Comparison of ENCODE assay signal across 8 cellular contexts in the genomic region with DNA sequence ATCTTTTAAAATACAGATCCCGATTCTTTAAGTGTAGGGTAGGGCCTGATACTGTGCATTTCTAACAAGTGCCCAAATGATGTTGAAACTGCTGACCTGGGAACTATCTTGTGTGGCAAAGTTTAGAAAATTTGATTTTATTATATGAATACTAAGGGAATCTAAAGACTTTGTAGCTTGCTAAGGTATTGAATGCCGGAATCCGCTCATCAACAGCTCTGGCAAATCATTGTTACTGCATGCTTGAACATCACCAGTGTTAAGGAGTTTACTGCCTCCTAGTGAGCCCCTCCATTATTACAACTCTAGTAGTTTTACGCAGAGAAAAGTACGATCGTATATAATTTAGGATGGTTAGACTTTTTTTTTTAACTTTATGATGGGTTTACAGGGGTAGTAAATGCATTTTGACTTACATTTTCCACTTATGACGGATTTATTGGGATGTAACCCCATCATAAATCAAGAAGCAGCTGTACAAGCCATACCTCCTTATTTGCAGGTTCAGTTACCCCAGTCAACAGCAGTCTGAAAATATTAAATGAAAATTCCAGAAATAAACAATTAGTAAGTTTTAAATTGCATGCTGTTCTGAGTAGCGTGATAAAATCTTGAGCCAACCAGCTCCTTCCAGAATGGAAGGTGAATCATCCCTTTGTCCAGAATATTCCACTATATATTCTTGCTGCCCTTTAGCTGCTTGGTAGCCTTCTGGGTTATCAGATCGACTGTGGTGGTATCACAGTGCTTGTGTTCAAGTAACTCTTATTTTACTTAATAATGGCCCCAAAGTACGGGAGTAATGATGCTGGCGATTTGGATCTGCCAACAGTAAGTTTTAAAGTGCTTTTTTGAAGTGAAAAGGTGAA.
DNase-seq lines count a peak whose midpoint lies in the region; ATAC-seq and TF ChIP-seq lines count a peak whose summit lies in the region.

No MANE protein-coding gene starts in this region.

- H3K36me3 Mint-ChIP-seq in nephron progenitor cell (ENCODE audit: low read depth) = peaks cover 51% of the 10 kb centered on the region

- H3K9me3 Mint-ChIP-seq in nephron progenitor cell = peaks cover 27% of the 10 kb centered on the region

- ATAC-seq in GM21529 (IDR thresholded peaks at IDR 0.05; ENCODE audit: unreplicated experiment) = peak; percentile 50

- peak; percentile 68 for TF ChIP-seq CTCF in foreskin fibroblast (IDR thresholded peaks at IDR 0.05; ENCODE audit: low read depth, low read length)
- TF ChIP-seq CTCF in nephron progenitor cell (IDR thresholded peaks at IDR 0.05) = peak; percentile 65

- peak overlapping the region; percentile 80 to 96 for H3K4me3 ChIP-seq in foreskin fibroblast (ENCODE audit: low read depth in 1 of 2, low read length in 2 of 2)

- H3K27ac Mint-ChIP-seq in nephron progenitor cell = peak overlapping the region; percentile 99

- H3K27me3 Mint-ChIP-seq in nephron progenitor cell (ENCODE audit: low read depth, poor library complexity) = no peaks in the 10 kb centered on the region

- H3K4me3 Mint-ChIP-seq in nephron progenitor cell = peak overlapping the region; percentile 94

- DNase-seq in ELF-1 (ENCODE audit: low read depth, low spot score) (peak; percentile 40), HUDEP-2 (lab: John Stamatoyannopoulos, UW; ENCODE audit: unreplicated experiment in 76 of 76) (peak in 55 of 76 experiments; percentile 2 to 75 (median 49)), NCI-H82 treated with DMSO at 0.1 percent for 48 hours (lab: John Stamatoyannopoulos, UW; ENCODE audit: unreplicated experiment) (peak; percentile 70), foreskin fibroblast (peak; percentile 63 to 85), nephron progenitor cell (peak; percentile 21)
- peak; percentile 5 for DNase-seq in activated T-helper 9 cell treated with anti-CD3 and anti-CD28 coated beads, Interleukin-2, amount 50 U/mL, for 16 hours (ENCODE audit: low read depth)
- DNase-seq in NK-92 treated with Interleukin-12 subunit alpha and Interleukin-12 subunit beta, amount 100 ng/mL, for 24 hours (lab: John Stamatoyannopoulos, UW) = no peak

- peaks cover 26% of the 10 kb centered on the region for H3K4me1 Mint-ChIP-seq in nephron progenitor cell
